Comparison of ENCODE assay signal across 1 cellular context in the genomic region with DNA sequence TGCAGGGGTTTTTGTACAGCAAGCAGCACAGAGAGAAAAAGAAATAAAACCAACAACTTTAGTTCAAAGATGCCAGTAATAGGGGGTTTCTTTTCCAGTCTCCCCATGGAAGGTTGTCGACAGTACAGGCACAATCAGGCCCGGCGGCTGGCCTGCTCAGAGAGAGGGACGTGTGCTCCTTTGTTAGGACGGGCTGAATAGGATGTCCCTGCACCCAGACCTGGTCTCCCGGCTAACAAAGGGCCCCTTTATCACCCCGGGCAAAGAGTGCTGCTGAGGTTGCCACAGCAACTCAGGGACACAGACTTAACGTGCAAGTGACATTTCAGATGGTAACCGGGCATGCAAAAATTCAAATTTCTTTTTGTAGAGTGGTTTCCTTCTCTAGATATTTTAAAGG.
A peak's percentile ranks its signal among the peaks of the same experiment; 100 is the strongest.
TF ChIP-seq lines count a peak whose summit lies in the region.

No MANE protein-coding gene starts in this region.

TF ChIP-seq in HepG2, 621 proteins besides CTCF, POLR2A, EP300 and RAD21:
- TF ChIP-seq ZFP1 (CRISPR knock-in tag; IDR thresholded peaks at IDR 0.05) = no peak
- TF ChIP-seq GTF2F1 (IDR thresholded peaks at IDR 0.05; ENCODE audit: low read length) = no peak
- TF ChIP-seq MIER3 (CRISPR knock-in tag; IDR thresholded peaks at IDR 0.05; ENCODE audit: borderline replicate concordance) = no peak
- no peak for TF ChIP-seq RELA (CRISPR knock-in tag; IDR thresholded peaks at IDR 0.05)
- TF ChIP-seq, protein P1, sequence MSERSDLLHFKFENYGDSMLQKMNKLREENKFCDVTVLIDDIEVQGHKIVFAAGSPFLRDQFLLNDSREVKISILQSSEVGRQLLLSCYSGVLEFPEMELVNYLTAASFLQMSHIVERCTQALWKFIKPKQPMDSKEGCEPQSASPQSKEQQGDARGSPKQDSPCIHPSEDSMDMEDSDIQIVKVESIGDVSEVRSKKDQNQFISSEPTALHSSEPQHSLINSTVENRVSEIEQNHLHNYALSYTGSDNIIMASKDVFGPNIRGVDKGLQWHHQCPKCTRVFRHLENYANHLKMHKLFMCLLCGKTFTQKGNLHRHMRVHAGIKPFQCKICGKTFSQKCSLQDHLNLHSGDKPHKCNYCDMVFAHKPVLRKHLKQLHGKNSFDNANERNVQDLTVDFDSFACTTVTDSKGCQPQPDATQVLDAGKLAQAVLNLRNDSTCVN (CRISPR knock-in tag; IDR thresholded peaks at IDR 0.05; ENCODE audit: borderline replicate concordance) = no peak
- TF ChIP-seq YEATS4 (CRISPR knock-in tag; IDR thresholded peaks at IDR 0.05; ENCODE audit: borderline replicate concordance) = no peak
- TF ChIP-seq TRIM24 (CRISPR knock-in tag; IDR thresholded peaks at IDR 0.05) = no peak
- TF ChIP-seq, protein P2, sequence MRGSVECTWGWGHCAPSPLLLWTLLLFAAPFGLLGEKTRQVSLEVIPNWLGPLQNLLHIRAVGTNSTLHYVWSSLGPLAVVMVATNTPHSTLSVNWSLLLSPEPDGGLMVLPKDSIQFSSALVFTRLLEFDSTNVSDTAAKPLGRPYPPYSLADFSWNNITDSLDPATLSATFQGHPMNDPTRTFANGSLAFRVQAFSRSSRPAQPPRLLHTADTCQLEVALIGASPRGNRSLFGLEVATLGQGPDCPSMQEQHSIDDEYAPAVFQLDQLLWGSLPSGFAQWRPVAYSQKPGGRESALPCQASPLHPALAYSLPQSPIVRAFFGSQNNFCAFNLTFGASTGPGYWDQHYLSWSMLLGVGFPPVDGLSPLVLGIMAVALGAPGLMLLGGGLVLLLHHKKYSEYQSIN (CRISPR knock-in tag; IDR thresholded peaks at IDR 0.05; ENCODE audit: borderline replicate concordance) = no peak
- TF ChIP-seq FOXK1 (CRISPR knock-in tag; IDR thresholded peaks at IDR 0.05; ENCODE audit: borderline replicate concordance, low read depth) = no peak
- no peak for TF ChIP-seq ZMAT3 (CRISPR knock-in tag; conservative IDR thresholded peaks at IDR 0.05)
- TF ChIP-seq IRX3 (CRISPR knock-in tag; IDR thresholded peaks at IDR 0.05; ENCODE audit: borderline replicate concordance, low read depth) = no peak
- TF ChIP-seq, protein P3, sequence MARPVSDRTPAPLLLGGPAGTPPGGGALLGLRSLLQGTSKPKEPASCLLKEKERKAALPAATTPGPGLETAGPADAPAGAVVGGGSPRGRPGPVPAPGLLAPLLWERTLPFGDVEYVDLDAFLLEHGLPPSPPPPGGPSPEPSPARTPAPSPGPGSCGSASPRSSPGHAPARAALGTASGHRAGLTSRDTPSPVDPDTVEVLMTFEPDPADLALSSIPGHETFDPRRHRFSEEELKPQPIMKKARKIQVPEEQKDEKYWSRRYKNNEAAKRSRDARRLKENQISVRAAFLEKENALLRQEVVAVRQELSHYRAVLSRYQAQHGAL (CRISPR knock-in tag; IDR thresholded peaks at IDR 0.05; ENCODE audit: not compliant biosample characterization) = no peak
- no peak for TF ChIP-seq SIN3A (IDR thresholded peaks at IDR 0.05; ENCODE audit: borderline replicate concordance, low read depth, low read length)
- TF ChIP-seq ZNF83 (CRISPR knock-in tag; IDR thresholded peaks at IDR 0.05; ENCODE audit: borderline replicate concordance) = no peak
- TF ChIP-seq ZNF558 (CRISPR knock-in tag; IDR thresholded peaks at IDR 0.05; ENCODE audit: borderline replicate concordance) = no peak
- 0 out of 3 replicates have a peak, but pooled peaks have one; percentile 37 for TF ChIP-seq MXI1 (IDR thresholded peaks at IDR 0.05; ENCODE audit: borderline replicate concordance, low read depth, low read length)
- TF ChIP-seq ZNF749 (CRISPR knock-in tag; IDR thresholded peaks at IDR 0.05; ENCODE audit: borderline replicate concordance) = no peak
- TF ChIP-seq SYNCRIP (IDR thresholded peaks at IDR 0.05; ENCODE audit: insufficient read depth, low read depth, low read length) = no peak
- no peak for TF ChIP-seq SOX13 (IDR thresholded peaks at IDR 0.05)
- TF ChIP-seq SOX13 (CRISPR knock-in tag; conservative IDR thresholded peaks at IDR 0.05 in 1 of 2, IDR thresholded peaks at IDR 0.05 in 1 of 2) = peak in 1 of 2 experiments; percentile 37; a peak in 1 of 4 replicates
- TF ChIP-seq ZMYM2 (CRISPR knock-in tag; IDR thresholded peaks at IDR 0.05) = no peak
- no peak for TF ChIP-seq ZNF501 (CRISPR knock-in tag; IDR thresholded peaks at IDR 0.05)
- TF ChIP-seq TOE1 (CRISPR knock-in tag; IDR thresholded peaks at IDR 0.05) = no peak
- 0 out of 2 replicates have a peak, but pooled peaks have one; percentile 29 for TF ChIP-seq ZNF761 (CRISPR knock-in tag; conservative IDR thresholded peaks at IDR 0.05)
- TF ChIP-seq RFX1 (IDR thresholded peaks at IDR 0.05) = peak; percentile 76
- TF ChIP-seq MAFK (conservative IDR thresholded peaks at IDR 0.05 in 1 of 2, IDR thresholded peaks at IDR 0.05 in 1 of 2; ENCODE audit: low read length in 2 of 2) = no peak
- TF ChIP-seq ZNF510 (CRISPR knock-in tag; IDR thresholded peaks at IDR 0.05; ENCODE audit: low read depth) = no peak
- TF ChIP-seq EEA1 (CRISPR knock-in tag; IDR thresholded peaks at IDR 0.05; ENCODE audit: borderline replicate concordance) = no peak
- TF ChIP-seq RFX3 (CRISPR knock-in tag; IDR thresholded peaks at IDR 0.05) = peak; percentile 75
- no peak for TF ChIP-seq ZSCAN29 (CRISPR knock-in tag; conservative IDR thresholded peaks at IDR 0.05)
- no peak for TF ChIP-seq ZNF782 (CRISPR knock-in tag; IDR thresholded peaks at IDR 0.05; ENCODE audit: borderline replicate concordance)
- TF ChIP-seq ZNF607 (CRISPR knock-in tag; IDR thresholded peaks at IDR 0.05; ENCODE audit: borderline replicate concordance) = no peak
- TF ChIP-seq NBN (conservative IDR thresholded peaks at IDR 0.05) = no peak
- no peak for TF ChIP-seq ARNT2 (CRISPR knock-in tag; IDR thresholded peaks at IDR 0.05; ENCODE audit: low read depth)
- no peak for TF ChIP-seq CC2D1A (CRISPR knock-in tag; IDR thresholded peaks at IDR 0.05)
- no peak for TF ChIP-seq ZNF839 (CRISPR knock-in tag; IDR thresholded peaks at IDR 0.05; ENCODE audit: borderline replicate concordance)
- no peak for TF ChIP-seq CBX2 (IDR thresholded peaks at IDR 0.05; ENCODE audit: low read depth, low read length)
- no peak for TF ChIP-seq CBX2 (CRISPR knock-in tag; IDR thresholded peaks at IDR 0.05; ENCODE audit: low read depth)
- TF ChIP-seq SOX5 (CRISPR knock-in tag; IDR thresholded peaks at IDR 0.05; ENCODE audit: borderline replicate concordance) = peak; percentile 16; the same call in 1 of the 2 replicates
- no peak for TF ChIP-seq RNF2 (conservative IDR thresholded peaks at IDR 0.05; ENCODE audit: low read depth)
- no peak for TF ChIP-seq BCL6 (CRISPR knock-in tag; IDR thresholded peaks at IDR 0.05)
